ENCODE assay signal across 14 cellular contexts in the genomic region with DNA sequence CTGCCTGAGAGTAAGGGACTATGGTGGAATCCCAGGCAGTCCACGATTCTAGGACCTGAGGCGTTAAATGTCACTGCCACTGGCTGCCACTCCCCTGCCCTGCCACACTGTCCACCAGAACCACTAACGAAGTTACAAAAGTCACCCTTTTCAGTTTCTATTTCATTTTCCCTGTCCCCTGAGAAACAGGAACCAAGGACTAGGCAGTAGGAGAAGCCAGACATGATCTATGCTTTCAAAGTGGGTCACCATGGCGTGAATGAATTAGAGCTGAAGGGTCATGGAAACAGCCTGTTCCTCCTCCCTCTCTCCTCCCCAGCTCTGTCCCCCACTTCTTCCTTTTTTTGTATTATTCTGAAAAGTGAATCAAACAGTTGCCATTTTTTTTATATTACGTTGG. TPM values are rescaled to one million over a fixed set of nuclear protein-coding genes. Genes with fewer than 3 reads are reported as not detected.
DNase-seq lines count a peak whose midpoint lies in the region; ATAC-seq and TF ChIP-seq lines count a peak whose summit lies in the region.
"Had no signal": no experiment of that assay in that cellular context is flagged by ENCODE, and none has a peak within 500 bp of the region (broad histone marks: within the 10 kb centered on the region; RNA-seq: fewer than 3 reads in every experiment).

No MANE protein-coding gene starts in this region.

- TF ChIP-seq CTCF in gastroesophageal sphincter (IDR thresholded peaks at IDR 0.05): no peak
- TF ChIP-seq CTCF in upper lobe of left lung (IDR thresholded peaks at IDR 0.05): no peak

- ATAC-seq in HG03432 (IDR thresholded peaks at IDR 0.05; ENCODE audit: unreplicated experiment) (peak; percentile 73), gastroesophageal sphincter (peak; percentile 67), upper lobe of left lung (ENCODE audit: low FRiP score in 2 of 2) (peak; percentile 78 to 94), HG02970 (IDR thresholded peaks at IDR 0.05; ENCODE audit: low FRiP score, unreplicated experiment) (no peak)

- H3K36me3 ChIP-seq in gastroesophageal sphincter (no peaks in the 10 kb centered on the region), upper lobe of left lung (no peaks in the 10 kb centered on the region)
- H3K36me3 ChIP-seq: pancreas had no signal

- TF ChIP-seq EP300 in gastroesophageal sphincter (IDR thresholded peaks at IDR 0.05) (no peak), upper lobe of left lung (IDR thresholded peaks at IDR 0.05) (peak in 1 of 4 donors; percentile 6)

- TF ChIP-seq POLR2A in gastroesophageal sphincter (IDR thresholded peaks at IDR 0.05): no peak
- TF ChIP-seq POLR2A in upper lobe of left lung (IDR thresholded peaks at IDR 0.05): peak in 1 of 4 donors; percentile 28
- TF ChIP-seq POLR2A in erythroblast (IDR thresholded peaks at IDR 0.05; ENCODE audit: low read length): no peak

- H3K4me1 ChIP-seq in gastroesophageal sphincter (no peaks in the 10 kb centered on the region), upper lobe of left lung (peaks cover 7 to 11% (median 10%) of the 10 kb centered on the region in 4 donors)
- H3K4me1 ChIP-seq: pancreas had no signal

- H3K9me3 ChIP-seq in gastroesophageal sphincter (no peaks in the 10 kb centered on the region), upper lobe of left lung (no peaks in the 10 kb centered on the region)
- H3K9me3 ChIP-seq: pancreas had no signal

- no peak overlapping the region for H3K4me3 ChIP-seq in gastroesophageal sphincter
- H3K4me3 ChIP-seq in upper lobe of left lung: no peak overlapping the region
- H3K4me3 ChIP-seq: dorsolateral prefrontal cortex, pancreas, PC-9 had no signal

- DNase-seq in SKM-1 treated with dmso at 0.1 percent for 144 hours (lab: John Stamatoyannopoulos, UW; ENCODE audit: unreplicated experiment) (peak; percentile 26), SKM-1 (lab: John Stamatoyannopoulos, UW; ENCODE audit: unreplicated experiment) (no peak), upper lobe of left lung (no peak), cerebellar nuclear complex (lab: John Stamatoyannopoulos, UW) (no peak), erythroblast (lab: John Stamatoyannopoulos, UW) (no peak)
- DNase-seq: dorsolateral prefrontal cortex, NCI-H2107, pancreas, PC-9, T-helper 9 cell had no signal

- H3K27me3 ChIP-seq in gastroesophageal sphincter (no peaks in the 10 kb centered on the region), upper lobe of left lung (no peaks in the 10 kb centered on the region)
- H3K27me3 ChIP-seq: dorsolateral prefrontal cortex, pancreas had no signal

- H3K27ac ChIP-seq in gastroesophageal sphincter: no peak overlapping the region
- peak overlapping the region; percentile 53 to 75 (median 58) for H3K27ac ChIP-seq in upper lobe of left lung
- H3K27ac ChIP-seq: PC-9 had no signal

- 82 to 89% methylated on average over 3 to 4 of the region's 5 CpGs for WGBS in gastroesophageal sphincter (ENCODE audit: low coverage in 1 of 2), 2 donors
- 69 to 76% methylated on average over 5 of the region's 5 CpGs for WGBS in upper lobe of left lung, 2 donors

RNA-seq across cellular contexts. Expression of a gene that starts 9.1 kb away (rescaled TPM):
- 10 to 100 TPM; 10.2 to 23.1 (median 15.0) TPM for total RNA-seq in gastroesophageal sphincter
- total RNA-seq in upper lobe of left lung: 10 to 100 TPM; 18.9 to 33.8 (median 25.1) TPM

RNA-seq across cellular contexts. Expression of a gene that starts 10.8 kb away (rescaled TPM):
- total RNA-seq in gastroesophageal sphincter (under 1 TPM in 1 of 4 donors, not detected in 3; 0.58 TPM), upper lobe of left lung (10 to 100 TPM in 2 of 6 donors, 1 to 10 TPM in 4; 5.8 to 26.4 (median 8.7) TPM)
- total RNA-seq: A172, PC-9 had no signal

RNA-seq across cellular contexts. Expression of a gene that starts 27.5 kb away (rescaled TPM):
- total RNA-seq in gastroesophageal sphincter (1 to 10 TPM in 3 of 4 donors, under 1 TPM in 1; 0.50 to 1.8 (median 1.4) TPM), upper lobe of left lung (10 to 100 TPM in 4 of 6 donors, 1 to 10 TPM in 2; 1.0 to 27.8 (median 14.6) TPM)
- total RNA-seq: A172, PC-9 had no signal

Comparison
In these comparisons a context has a peak if more than half of its experiments do, and no peak if none do; other contexts are left out.
1. H3K27ac ChIP-seq: peak in upper lobe of left lung (4 of 4); none in gastroesophageal sphincter (0 of 4).
2. RNA of a gene that starts 10.8 kb away (total RNA-seq): 5.8 to 26.4 TPM in upper lobe of left lung; 0.58 TPM in gastroesophageal sphincter; every median in the first group is over 4 times any median in the second.